Comparison of ENCODE assay signal across 17 cellular contexts in genomic region chr11:131300304-131300703, GRCh38.
DNase-seq lines count a peak whose midpoint lies in the region; ATAC-seq lines count a peak whose summit lies in the region.
"Had no signal": no experiment of that assay in that cellular context is flagged by ENCODE, and none has a peak within 500 bp of the region (broad histone marks: within the 10 kb centered on the region; RNA-seq: fewer than 3 reads in every experiment).

No MANE protein-coding gene starts in this region.

- H3K4me1 ChIP-seq in GM23248 (ENCODE audit: insufficient read depth) (no peaks in the 10 kb centered on the region), adipocyte (ENCODE audit: control insufficient read depth, insufficient read depth, low read length) (no peaks in the 10 kb centered on the region)

- peak; percentile 16 for DNase-seq in GM23248
- DNase-seq in adipocyte (ENCODE audit: low read depth): peak; percentile 11
- DNase-seq in glomerular visceral epithelial cell (ENCODE audit: extremely low spot score): peak; percentile 2
- peak; percentile 17 for DNase-seq in non-pigmented ciliary epithelial cell (ENCODE audit: low read depth)
- no peak for DNase-seq in NCI-H2107 treated with DMSO at 0.1 percent for 48 hours (lab: John Stamatoyannopoulos, UW; ENCODE audit: unreplicated experiment)
- DNase-seq: 8988T, COR-L47, DMS 273 treated with DMSO at 0.1 percent for 48 hours, DND-41, Kasumi-1, NCI-H1092 treated with DMSO at 0.1 percent for 48 hours, NCI-H2081, PC-3 had no signal

- H3F3A ChIP-seq in GM23248 (ENCODE audit: insufficient read depth): no peaks in the 10 kb centered on the region

- H2AFZ ChIP-seq in GM23248: no peak overlapping the region
- H2AFZ ChIP-seq: GM23338 had no signal

- in situ Hi-C loops in GM23248 (cut with MboI): no loop called here

- H3K4me3 ChIP-seq in GM23248 (no peak overlapping the region), adipocyte (ENCODE audit: low read length) (no peak overlapping the region)
- H3K4me3 ChIP-seq: GM23338 had no signal

- no peaks in the 10 kb centered on the region for H3K9me2 ChIP-seq in GM23248 (ENCODE audit: insufficient read depth)

- no peak overlapping the region for H3K4me2 ChIP-seq in GM23248 (ENCODE audit: unreplicated experiment)
- H3K4me2 ChIP-seq: GM23338 had no signal

- H3K9ac ChIP-seq in GM23248 (no peak overlapping the region), adipocyte (ENCODE audit: low read length) (no peak overlapping the region)

- 16% methylated on average over 13 of the region's 13 CpGs for WGBS in GM23248 (ENCODE audit: low coverage in 1 of 2, low lambda C conversion rate in 2 of 2, missing lambda C conversion rate in 2 of 2), 2 experiments

- no peaks in the 10 kb centered on the region for H3K79me2 ChIP-seq in GM23248 (ENCODE audit: insufficient read depth)

- H3K27ac ChIP-seq in GM23248: no peak overlapping the region

- H3K9me3 ChIP-seq in GM23248 (ENCODE audit: low read depth) (no peaks in the 10 kb centered on the region), adipocyte (ENCODE audit: control insufficient read depth, low read length) (no peaks in the 10 kb centered on the region)

- no peak for ATAC-seq in activated CD4-positive, CD25-positive, alpha-beta regulatory T cell treated with anti-CD3 and anti-CD28 coated beads, Interleukin-2, amount 50 U/mL, for 24 hours
- ATAC-seq in HG03469 (IDR thresholded peaks at IDR 0.05; ENCODE audit: unreplicated experiment) (no peak), GM19395 (IDR thresholded peaks at IDR 0.05; ENCODE audit: unreplicated experiment) (no peak)
- ATAC-seq: GM23338, PC-3 had no signal

- H3K36me3 ChIP-seq in GM23248 (ENCODE audit: low read depth) (no peaks in the 10 kb centered on the region), adipocyte (ENCODE audit: control insufficient read depth, insufficient read depth, low read length, severe bottlenecking) (no peaks in the 10 kb centered on the region)

- peaks cover 60% of the 10 kb centered on the region for H3K27me3 ChIP-seq in GM23248 (replicated peaks; ENCODE audit: insufficient read depth)
- H3K27me3 ChIP-seq in adipocyte (replicated peaks; ENCODE audit: control insufficient read depth, insufficient read depth, low read length): peaks cover 12% of the 10 kb centered on the region

- no peaks in the 10 kb centered on the region for H4K20me1 ChIP-seq in GM23248 (ENCODE audit: insufficient read depth)
